1 cellular context compared by ENCODE assay signal in the genomic region with DNA sequence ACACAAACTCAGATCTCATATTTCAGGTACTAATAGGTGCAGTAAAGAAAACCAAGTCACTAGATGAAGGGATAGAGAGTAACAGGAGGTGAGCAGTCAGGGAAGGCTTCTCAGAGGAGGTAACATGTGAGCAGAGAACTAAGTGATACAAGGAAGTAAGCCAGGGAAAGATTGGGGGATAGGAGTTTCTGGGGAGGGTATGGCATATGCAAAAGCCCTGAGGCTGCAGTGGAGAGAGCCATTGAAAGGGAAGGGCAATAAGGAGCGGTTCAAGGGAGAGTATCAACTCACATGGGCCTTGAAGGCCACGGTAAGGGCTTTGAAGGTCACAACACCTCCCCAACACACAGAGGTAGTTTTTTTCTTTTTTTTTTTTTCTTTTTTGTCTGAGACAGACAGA.
TF ChIP-seq lines count a peak whose summit lies in the region.

No MANE protein-coding gene starts in this region.

TF ChIP-seq in WTC11, 78 proteins besides CTCF, POLR2A, EP300 and RAD21 (continued from another document):
- TF ChIP-seq ZNF425 (CRISPR knock-in tag; conservative IDR thresholded peaks at IDR 0.05), result no peak
- no peak for TF ChIP-seq TEAD1 (CRISPR knock-in tag; IDR thresholded peaks at IDR 0.05)
- no peak for TF ChIP-seq ZNF219 (CRISPR knock-in tag; IDR thresholded peaks at IDR 0.05; ENCODE audit: borderline replicate concordance)
- no peak for TF ChIP-seq ATF2 (CRISPR knock-in tag; IDR thresholded peaks at IDR 0.05; ENCODE audit: borderline replicate concordance, low read depth)
- TF ChIP-seq RELA (CRISPR knock-in tag; IDR thresholded peaks at IDR 0.05; ENCODE audit: borderline replicate concordance), result no peak
- TF ChIP-seq ESRRA (CRISPR knock-in tag; IDR thresholded peaks at IDR 0.05; ENCODE audit: borderline replicate concordance), result no peak
